Comparison of ENCODE assay signal across 9 cellular contexts in the genomic region with DNA sequence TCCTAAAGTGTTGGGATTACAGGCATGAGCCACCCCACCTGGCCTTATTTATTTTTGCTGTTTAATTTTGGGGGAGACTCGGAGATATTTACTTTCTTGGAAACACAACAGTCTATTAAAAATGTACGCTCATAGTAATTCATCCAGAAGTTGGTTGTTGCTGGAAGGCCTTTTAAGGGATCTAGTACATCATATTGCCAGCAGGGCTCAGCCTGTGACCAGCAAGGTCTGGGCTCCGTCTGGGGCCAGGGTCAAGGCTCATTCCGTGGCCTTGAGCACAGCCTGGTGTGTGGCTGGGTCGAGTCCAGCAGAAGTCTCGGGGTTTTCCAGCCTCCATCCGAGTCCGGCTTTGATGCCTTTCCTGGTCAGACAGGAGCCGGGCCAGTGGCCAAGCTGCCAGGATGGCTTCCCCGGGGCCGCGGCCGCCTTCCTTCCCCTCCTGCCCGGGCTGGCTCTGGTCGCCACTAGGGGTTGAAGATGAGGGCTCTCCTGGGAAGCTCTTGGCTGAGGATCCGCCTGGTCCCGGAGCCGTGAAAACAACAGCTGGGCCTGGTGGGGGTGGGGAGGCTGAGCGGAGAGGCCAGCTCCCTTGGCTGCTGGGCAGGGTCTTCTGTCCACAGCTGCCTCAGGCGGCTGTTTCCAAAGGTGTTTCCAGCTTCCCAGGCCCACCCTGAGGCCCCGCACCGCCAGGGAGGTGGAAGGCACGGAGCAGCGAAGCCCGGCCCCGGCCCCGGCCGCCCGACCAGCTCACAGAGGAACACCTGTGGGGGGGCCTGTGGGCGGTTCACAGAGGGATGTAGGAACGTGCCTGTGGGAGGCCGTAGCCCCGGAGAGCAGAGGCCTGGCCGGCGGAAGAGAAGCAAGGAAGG. TPM values are rescaled to one million over a fixed set of nuclear protein-coding genes. Genes with fewer than 3 reads are reported as not detected.
DNase-seq lines count a peak whose midpoint lies in the region; ATAC-seq, FAIRE-seq and TF ChIP-seq lines count a peak whose summit lies in the region.
"Had no signal": no experiment of that assay in that cellular context is flagged by ENCODE, and none has a peak within 500 bp of the region (broad histone marks: within the 10 kb centered on the region; RNA-seq: fewer than 3 reads in every experiment).

No MANE protein-coding gene starts in this region.

- POLR2A ChIA-PET in endothelial cell of umbilical vein (lab: Charles Lee), result interaction anchor here (0.5 to 1.0 kb wide), 2 partner anchors 23 to 398 kb away, joined by 3 to 6 read pairs; no protein-coding TSS in a partner anchor

- H3K27me3 ChIP-seq in endothelial cell of umbilical vein (ENCODE audit: control insufficient read depth in 2 of 2, insufficient read depth in 2 of 2, low read length in 2 of 2), result no peaks in the 10 kb centered on the region

- peaks cover 56% of the 10 kb centered on the region for H3K4me1 Mint-ChIP-seq in mesothelial cell of epicardium

- dilution Hi-C loops in endothelial cell of umbilical vein (cut with MboI; ENCODE audit: extremely low pct_ligation_motif_present, low sequenced_read_pairs), result no loop called here

- TF ChIP-seq POLR2A in endothelial cell of umbilical vein (IDR thresholded peaks at IDR 0.05; ENCODE audit: low read depth, low read length) (no peak), erythroblast (IDR thresholded peaks at IDR 0.05; ENCODE audit: low read length) (no peak)

- peaks cover 17% of the 10 kb centered on the region for H3K4me1 ChIP-seq in endothelial cell of umbilical vein (ENCODE audit: control insufficient read depth, extremely low read depth, insufficient read depth, low read length)

- FAIRE-seq in endothelial cell of umbilical vein (lab: Jason Lieb, UNC), result peak; percentile 92

- H4K20me1 ChIP-seq in endothelial cell of umbilical vein (replicated peaks; ENCODE audit: control insufficient read depth, extremely low read depth, insufficient read depth, low read length), result no peaks in the 10 kb centered on the region

- no peaks in the 10 kb centered on the region for H3K27me3 Mint-ChIP-seq in mesothelial cell of epicardium (ENCODE audit: low read depth)

- H3K9ac ChIP-seq in endothelial cell of umbilical vein (replicated peaks; ENCODE audit: extremely low read depth, insufficient read depth, low read length), result peak overlapping the region; percentile 34

- intact Hi-C loops in endothelial cell of umbilical vein (cut with micrococcal nuclease), result loop anchor here (1.0 kb wide), 1 partner anchor 24 kb away; no protein-coding TSS in a partner anchor

- H3K4me2 ChIP-seq in endothelial cell of umbilical vein (ENCODE audit: insufficient read depth, low read length), result no peak overlapping the region

- peak overlapping the region; percentile 43 for H3K27ac ChIP-seq in endothelial cell of umbilical vein (ENCODE audit: insufficient read depth, low read depth, low read length)

- no peaks in the 10 kb centered on the region for H3K9me1 ChIP-seq in endothelial cell of umbilical vein (replicated peaks; ENCODE audit: control insufficient read depth, extremely low read depth, insufficient read depth, low read length)

- DNase-seq in 8988T (peak; percentile 56), NCI-H2029 (lab: John Stamatoyannopoulos, UW) (peak; percentile 62), endothelial cell of umbilical vein (ENCODE audit: low read depth, low spot score) (peak; percentile 91), mesothelial cell of epicardium (ENCODE audit: low spot score in 2 of 2, unreplicated experiment in 2 of 2) (peak in 1 of 2 experiments; percentile 61), NCI-H1930 (lab: John Stamatoyannopoulos, UW) (no peak), erythroblast (lab: John Stamatoyannopoulos, UW) (no peak)

- no peaks in the 10 kb centered on the region for H3K9me3 ChIP-seq in endothelial cell of umbilical vein (replicated peaks; ENCODE audit: control insufficient read depth, insufficient read depth, low read length)

- CTCF ChIA-PET in endothelial cell of umbilical vein (lab: Charles Lee), result interaction anchor here (0.7 to 2.2 kb wide), 6 partner anchors 8 to 59 kb away, joined by 3 to 13 read pairs (median 4); a partner anchor contains a TSS

- no peaks in the 10 kb centered on the region for H3K79me2 ChIP-seq in endothelial cell of umbilical vein (ENCODE audit: control insufficient read depth, insufficient read depth, low read length)

- no peaks in the 10 kb centered on the region for H3K9me3 Mint-ChIP-seq in mesothelial cell of epicardium

- peak overlapping the region; percentile 4 for H3K4me3 Mint-ChIP-seq in mesothelial cell of epicardium

- H3K36me3 Mint-ChIP-seq in mesothelial cell of epicardium, result no peaks in the 10 kb centered on the region

- BruUV-seq in endothelial cell of umbilical vein (replicated peaks; lab: Mats Ljungman, UMichigan), result no TSS peak

- no peak overlapping the region for H3K4me3 ChIP-seq in endothelial cell of umbilical vein (replicated peaks in 1 of 3; ENCODE audit: insufficient read depth in 1 of 3, low read depth in 1 of 3, low read length in 3 of 3)

- H3K27ac Mint-ChIP-seq in mesothelial cell of epicardium, result peak overlapping the region; percentile 92

- H2AFZ ChIP-seq in endothelial cell of umbilical vein (ENCODE audit: low read depth, low read length), result peak overlapping the region; percentile 76

- no peak for ATAC-seq in GM19023 (IDR thresholded peaks at IDR 0.05; ENCODE audit: unreplicated experiment)
- no peak for ATAC-seq in HG02885 (IDR thresholded peaks at IDR 0.05; ENCODE audit: poor library complexity, unreplicated experiment)

- H3K36me3 ChIP-seq in endothelial cell of umbilical vein (ENCODE audit: control insufficient read depth in 2 of 2, extremely low read depth in 1 of 2, insufficient read depth in 2 of 2, low read length in 2 of 2), result no peaks in the 10 kb centered on the region

- TF ChIP-seq CTCF in endothelial cell of umbilical vein (IDR thresholded peaks at IDR 0.05; ENCODE audit: extremely low read depth in 1 of 2, insufficient read depth in 1 of 2, low read depth in 1 of 2, low read length in 2 of 2), result peak; percentile 29 to 51
- no peak for TF ChIP-seq CTCF in mesothelial cell of epicardium (IDR thresholded peaks at IDR 0.05; ENCODE audit: unreplicated experiment)

TF ChIP-seq in endothelial cell of umbilical vein, 7 proteins besides CTCF, POLR2A, EP300 and RAD21 (continues in another document):
- TF ChIP-seq FOS (IDR thresholded peaks at IDR 0.05; ENCODE audit: borderline replicate concordance, insufficient read depth, low read length) (no peak), MYC (IDR thresholded peaks at IDR 0.05; ENCODE audit: low read depth, low read length) (no peak)

RNA-seq across cellular contexts. Expression of a gene that starts 5.1 kb away (rescaled TPM):
- 3.3 and 6.1 TPM in 2 replicates for total RNA-seq in endothelial cell of umbilical vein
- 2.0 and 3.7 TPM in 2 replicates for polyA plus RNA-seq in endothelial cell of umbilical vein
- 0.87 and 1.8 TPM in 2 replicates for polyA plus RNA-seq in endothelial cell of umbilical vein (2011; cell fraction: cytosol; rRNA removed)
- polyA plus RNA-seq in endothelial cell of umbilical vein (2011; cell fraction: nucleus; rRNA removed), result 0.76 and 1.5 TPM in 2 replicates
- polyA plus RNA-seq in endothelial cell of umbilical vein (2012), result 0.87 and 1.9 TPM in 2 replicates
- polyA minus RNA-seq in endothelial cell of umbilical vein, result 0.62 and 2.5 TPM in 2 replicates
- polyA minus RNA-seq in endothelial cell of umbilical vein (2011; cell fraction: cytosol; rRNA and poly(A)+ RNA removed), result not detected
- 0.10 and 0.58 TPM in 2 replicates for polyA minus RNA-seq in endothelial cell of umbilical vein (2011; cell fraction: nucleus; rRNA and poly(A)+ RNA removed)
- 57.0 to 59.1 TPM (median 57.7 TPM) in 3 replicates for total RNA-seq in mesothelial cell of epicardium

RNA-seq across cellular contexts. Expression of a gene that starts 9.3 kb away (rescaled TPM):
- 0.32 and 0.38 TPM in 2 replicates for total RNA-seq in endothelial cell of umbilical vein
- 0.15 and 0.18 TPM in 2 replicates for polyA plus RNA-seq in endothelial cell of umbilical vein
- 0.17 TPM in 2 replicates for polyA plus RNA-seq in endothelial cell of umbilical vein (2011; cell fraction: cytosol; rRNA removed)
- 0.14 and 0.22 TPM in 2 replicates for polyA plus RNA-seq in endothelial cell of umbilical vein (2011; cell fraction: nucleus; rRNA removed)
- 0.20 TPM in 1 of 2 replicates, not detected in the other for polyA plus RNA-seq in endothelial cell of umbilical vein (2012)
- not detected in 2 replicates for polyA minus RNA-seq in endothelial cell of umbilical vein
- not detected for polyA minus RNA-seq in endothelial cell of umbilical vein (2011; cell fraction: cytosol; rRNA and poly(A)+ RNA removed)
- polyA minus RNA-seq in endothelial cell of umbilical vein (2011; cell fraction: nucleus; rRNA and poly(A)+ RNA removed), result not detected in 2 replicates
- 10.9 to 12.3 TPM (median 11.3 TPM) in 3 replicates for total RNA-seq in mesothelial cell of epicardium
- total RNA-seq: SK-MEL-5 had no signal

RNA-seq across cellular contexts. Expression of a gene that starts 19.1 kb away (rescaled TPM):
- total RNA-seq in endothelial cell of umbilical vein (0.16 TPM in 1 of 2 replicates, not detected in the other), mesothelial cell of epicardium (2.2 to 3.9 TPM (median 2.9 TPM) in 3 replicates)
- polyA plus RNA-seq in endothelial cell of umbilical vein, result 0.01 TPM in 1 of 2 replicates, not detected in the other
- polyA plus RNA-seq in endothelial cell of umbilical vein (2011; cell fraction: cytosol; rRNA removed), result not detected in 2 replicates
- polyA plus RNA-seq in endothelial cell of umbilical vein (2011; cell fraction: nucleus; rRNA removed), result 0.04 and 0.06 TPM in 2 replicates
- polyA plus RNA-seq in endothelial cell of umbilical vein (2012), result not detected in 2 replicates
- polyA minus RNA-seq in endothelial cell of umbilical vein, result not detected in 2 replicates
- polyA minus RNA-seq in endothelial cell of umbilical vein (2011; cell fraction: cytosol; rRNA and poly(A)+ RNA removed), result not detected
- 0.82 TPM in 1 of 2 replicates, not detected in the other for polyA minus RNA-seq in endothelial cell of umbilical vein (2011; cell fraction: nucleus; rRNA and poly(A)+ RNA removed)

RNA-seq across cellular contexts. Expression of a gene that starts 23.3 kb away (rescaled TPM):
- total RNA-seq in endothelial cell of umbilical vein (125 and 134 TPM in 2 replicates), mesothelial cell of epicardium (87.9 to 98.2 TPM (median 94.7 TPM) in 3 replicates)
- 118 and 152 TPM in 2 replicates for polyA plus RNA-seq in endothelial cell of umbilical vein
- polyA plus RNA-seq in endothelial cell of umbilical vein (2011; cell fraction: cytosol; rRNA removed), result 165 TPM in 2 replicates
- polyA plus RNA-seq in endothelial cell of umbilical vein (2011; cell fraction: nucleus; rRNA removed), result 87.6 and 96.1 TPM in 2 replicates
- polyA plus RNA-seq in endothelial cell of umbilical vein (2012), result 128 and 191 TPM in 2 replicates
- 62.0 and 73.2 TPM in 2 replicates for polyA minus RNA-seq in endothelial cell of umbilical vein
- polyA minus RNA-seq in endothelial cell of umbilical vein (2011; cell fraction: cytosol; rRNA and poly(A)+ RNA removed), result 103 TPM
- 29.8 and 40.9 TPM in 2 replicates for polyA minus RNA-seq in endothelial cell of umbilical vein (2011; cell fraction: nucleus; rRNA and poly(A)+ RNA removed)

RNA-seq across cellular contexts. Expression of a gene that starts 31.2 kb away (rescaled TPM):
- total RNA-seq in endothelial cell of umbilical vein (182 and 188 TPM in 2 replicates), mesothelial cell of epicardium (396 to 423 TPM (median 405 TPM) in 3 replicates)
- 174 and 209 TPM in 2 replicates for polyA plus RNA-seq in endothelial cell of umbilical vein
- 37.8 and 72.0 TPM in 2 replicates for polyA plus RNA-seq in endothelial cell of umbilical vein (2011; cell fraction: cytosol; rRNA removed)
- 2,097 and 2,168 TPM in 2 replicates for polyA plus RNA-seq in endothelial cell of umbilical vein (2011; cell fraction: nucleus; rRNA removed)
- polyA plus RNA-seq in endothelial cell of umbilical vein (2012), result 115 and 129 TPM in 2 replicates
- polyA minus RNA-seq in endothelial cell of umbilical vein, result 138 and 145 TPM in 2 replicates
- polyA minus RNA-seq in endothelial cell of umbilical vein (2011; cell fraction: cytosol; rRNA and poly(A)+ RNA removed), result 20.9 TPM
- polyA minus RNA-seq in endothelial cell of umbilical vein (2011; cell fraction: nucleus; rRNA and poly(A)+ RNA removed), result 264 and 276 TPM in 2 replicates

Comparison
In these comparisons a context has a peak if more than half of its experiments do, and no peak if none do; other contexts are left out.
1. DNase-seq: peak in 8988T (single experiment), NCI-H2029 (single experiment) and endothelial cell of umbilical vein (single experiment); none in NCI-H1930 (0 of 2) and erythroblast (0 of 2).